In the genomic region with DNA sequence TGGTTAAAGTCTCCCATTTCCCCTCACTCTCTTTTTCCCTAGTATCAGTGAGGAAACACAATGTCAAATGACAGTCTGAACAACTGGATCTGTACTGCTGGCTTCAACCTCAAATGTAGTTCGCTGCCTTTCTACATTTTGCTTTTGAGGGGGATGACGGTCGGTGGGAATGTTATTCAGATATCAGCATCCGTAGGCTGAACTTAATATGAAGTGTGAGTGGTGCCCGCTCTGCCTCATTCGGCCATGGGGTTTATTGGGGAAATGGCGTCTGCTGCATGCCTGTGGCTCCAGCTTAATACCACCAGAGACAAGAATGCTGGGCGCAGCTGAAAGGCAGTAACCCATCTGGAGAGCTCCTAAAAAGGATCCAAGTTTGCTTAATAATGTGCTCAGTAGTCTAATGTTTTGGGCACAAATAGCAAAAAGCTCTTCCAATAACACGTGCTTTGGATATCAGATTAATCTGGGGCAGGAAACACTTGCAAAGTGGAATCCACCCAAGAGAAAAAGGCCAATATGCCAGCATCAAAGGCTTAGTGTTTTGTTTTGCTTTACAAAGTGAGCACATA, we compare ENCODE assay signal across 18 cellular contexts.
DNase-seq lines count a peak whose midpoint lies in the region; ATAC-seq and TF ChIP-seq lines count a peak whose summit lies in the region.
"Had no signal": no experiment of that assay in that cellular context is flagged by ENCODE, and none has a peak within 500 bp of the region (broad histone marks: within the 10 kb centered on the region; RNA-seq: fewer than 3 reads in every experiment).

No MANE protein-coding gene starts in this region.

- no peaks in the 10 kb centered on the region for H4K20me1 ChIP-seq in GM23248 (ENCODE audit: insufficient read depth)

- TF ChIP-seq POLR2A in esophagus muscularis mucosa (IDR thresholded peaks at IDR 0.05; ENCODE audit: low read depth): no peak

- no peaks in the 10 kb centered on the region for H3K79me2 ChIP-seq in GM23248 (ENCODE audit: insufficient read depth)

- no peaks in the 10 kb centered on the region for H3K27me3 Mint-ChIP-seq in activated CD4-positive, alpha-beta T cell treated with anti-CD3 and anti-CD28 coated beads for 36 hours
- no peaks in the 10 kb centered on the region for H3K27me3 Mint-ChIP-seq in activated CD4-positive, alpha-beta T cell treated with anti-CD3 and anti-CD28 coated beads, Interleukin-2, amount 10 ng/mL, durations not matched to agents 7 days and 5 days
- H3K27me3 Mint-ChIP-seq: activated naive CD4-positive, alpha-beta T cell treated with anti-CD3 and anti-CD28 coated beads, Interleukin-2, amount 50 U/mL, for 24 hours; memory B cell had no signal

- peaks cover 3% of the 10 kb centered on the region for H3K36me3 Mint-ChIP-seq in activated CD4-positive, alpha-beta T cell treated with anti-CD3 and anti-CD28 coated beads for 36 hours (ENCODE audit: low read depth)
- peaks cover 10% of the 10 kb centered on the region for H3K36me3 Mint-ChIP-seq in activated CD4-positive, alpha-beta T cell treated with anti-CD3 and anti-CD28 coated beads, Interleukin-2, amount 10 ng/mL, durations not matched to agents 7 days and 5 days (ENCODE audit: low read depth)
- H3K36me3 Mint-ChIP-seq: activated naive CD4-positive, alpha-beta T cell treated with anti-CD3 and anti-CD28 coated beads, Interleukin-2, amount 50 U/mL, for 24 hours had no signal

- H3K9me3 Mint-ChIP-seq in activated CD4-positive, alpha-beta T cell treated with anti-CD3 and anti-CD28 coated beads for 36 hours (ENCODE audit: low read depth): no peaks in the 10 kb centered on the region
- peaks cover 4% of the 10 kb centered on the region for H3K9me3 Mint-ChIP-seq in activated CD4-positive, alpha-beta T cell treated with anti-CD3 and anti-CD28 coated beads, Interleukin-2, amount 10 ng/mL, durations not matched to agents 7 days and 5 days
- H3K9me3 Mint-ChIP-seq: activated naive CD4-positive, alpha-beta T cell treated with anti-CD3 and anti-CD28 coated beads, Interleukin-2, amount 50 U/mL, for 24 hours; activated T-cell treated with anti-CD3 and anti-CD28 coated beads, Interleukin-2, amount 50 U/mL, for 4 hours; memory B cell; neural crest cell had no signal

- intact Hi-C loops in activated CD4-positive, alpha-beta T cell treated with anti-CD3 and anti-CD28 coated beads for 36 hours (cut with DNase I, micrococcal nuclease): no loop called here
- intact Hi-C loops in esophagus muscularis mucosa (cut with DNase I) (no loop called here), sciatic nerve (cut with DNase I) (no loop called here)

- no peak overlapping the region for H3K4me3 Mint-ChIP-seq in activated CD4-positive, alpha-beta T cell treated with anti-CD3 and anti-CD28 coated beads for 36 hours
- no peak overlapping the region for H3K4me3 Mint-ChIP-seq in activated CD4-positive, alpha-beta T cell treated with anti-CD3 and anti-CD28 coated beads, Interleukin-2, amount 10 ng/mL, durations not matched to agents 7 days and 5 days
- H3K4me3 Mint-ChIP-seq: activated naive CD4-positive, alpha-beta T cell treated with anti-CD3 and anti-CD28 coated beads, Interleukin-2, amount 50 U/mL, for 24 hours; activated T-cell treated with anti-CD3 and anti-CD28 coated beads, Interleukin-2, amount 50 U/mL, for 4 hours; memory B cell; neural crest cell had no signal

- H3K4me3 ChIP-seq in GM23248: no peak overlapping the region
- H3K4me3 ChIP-seq in esophagus muscularis mucosa: no peak overlapping the region
- H3K4me3 ChIP-seq in coronary artery: no peak overlapping the region
- H3K4me3 ChIP-seq: prostate gland had no signal

- H3K27ac ChIP-seq in GM23248 (no peak overlapping the region; the same call in 1 of the 2 replicates), esophagus muscularis mucosa (replicated peaks in 1 of 4) (no peak overlapping the region), coronary artery (no peak overlapping the region)
- H3K27ac ChIP-seq: prostate gland had no signal

- in situ Hi-C loops in GM23248 (cut with MboI): no loop called here

- H3K27me3 ChIP-seq in GM23248 (replicated peaks; ENCODE audit: insufficient read depth): no peaks in the 10 kb centered on the region
- no peaks in the 10 kb centered on the region for H3K27me3 ChIP-seq in esophagus muscularis mucosa

- H3K9me2 ChIP-seq in GM23248 (ENCODE audit: insufficient read depth): no peaks in the 10 kb centered on the region

- CTCF ChIA-PET in activated CD4-positive, alpha-beta T cell treated with anti-CD3 and anti-CD28 coated beads for 36 hours (lab: Charles Lee): interaction anchor here (0.6 to 3.4 kb wide), 13 partner anchors 9 to 473 kb away, joined by 3 to 17 read pairs (median 4); no protein-coding TSS in a partner anchor
- CTCF ChIA-PET in activated CD4-positive, alpha-beta T cell treated with anti-CD3 and anti-CD28 coated beads, Interleukin-2, amount 10 ng/mL, durations not matched to agents 7 days and 5 days (lab: Charles Lee): interaction anchor here (0.7 to 3.6 kb wide), 9 partner anchors 10 to 389 kb away, joined by 3 to 17 read pairs (median 6); no protein-coding TSS in a partner anchor

- no peak for ATAC-seq in activated CD4-positive, alpha-beta T cell treated with anti-CD3 and anti-CD28 coated beads for 36 hours
- peak; percentile 50 for ATAC-seq in sciatic nerve

- POLR2A ChIA-PET in activated CD4-positive, alpha-beta T cell treated with anti-CD3 and anti-CD28 coated beads for 36 hours (lab: Charles Lee): interaction anchor here (1.5 kb wide), 1 partner anchor 12 kb away, joined by 4 read pairs; no protein-coding TSS in a partner anchor
- POLR2A ChIA-PET in activated CD4-positive, alpha-beta T cell treated with anti-CD3 and anti-CD28 coated beads, Interleukin-2, amount 10 ng/mL, durations not matched to agents 7 days and 5 days (lab: Charles Lee): no interaction called here

- no peak for DNase-seq in activated CD4-positive, alpha-beta T cell treated with anti-CD3 and anti-CD28 coated beads for 36 hours
- no peak for DNase-seq in activated CD4-positive, alpha-beta T cell treated with anti-CD3 and anti-CD28 coated beads, Interleukin-2, amount 10 ng/mL, durations not matched to agents 7 days and 5 days
- DNase-seq in GM23248: peak; percentile 52
- peak; percentile 72 for DNase-seq in esophagus muscularis mucosa (ENCODE audit: extremely low spot score)
- DNase-seq in sciatic nerve (ENCODE audit: low spot score): no peak
- DNase-seq in stimulated activated naive CD4-positive, alpha-beta T cell (lab: John Stamatoyannopoulos, UW): no peak
- DNase-seq in coronary artery (ENCODE audit: low spot score): no peak
- no peak for DNase-seq in HK-2 (ENCODE audit: unreplicated experiment)
- DNase-seq: activated T-cell treated with anti-CD3 and anti-CD28 coated beads, Interleukin-2, amount 50 U/mL, for 4 hours; effector memory CD4-positive, alpha-beta T cell; hypothalamus; islet precursor cell; NCI-H510A treated with DMSO at 0.1 percent for 48 hours; stimulated activated CD4-positive, alpha-beta T cell treated with anti-CD3 and anti-CD28 coated beads, Interleukin-4, amount 100 ng/mL, for 4 hours had no signal

- no peak for TF ChIP-seq CTCF in esophagus muscularis mucosa (IDR thresholded peaks at IDR 0.05)
- TF ChIP-seq CTCF in coronary artery (IDR thresholded peaks at IDR 0.05): no peak

- peak overlapping the region; percentile 16 for H3K4me2 ChIP-seq in GM23248 (ENCODE audit: unreplicated experiment)

- peak overlapping the region; percentile 54; the same call in 1 of the 2 replicates for H2AFZ ChIP-seq in GM23248

- no peak for TF ChIP-seq EP300 in esophagus muscularis mucosa (IDR thresholded peaks at IDR 0.05)

- WGBS in GM23248 (ENCODE audit: low coverage in 1 of 2, low lambda C conversion rate in 2 of 2, missing lambda C conversion rate in 2 of 2), 2 experiments: 24 to 31% methylated on average over 9 of the region's 9 CpGs
- WGBS in esophagus muscularis mucosa: 89% methylated on average over 9 of the region's 9 CpGs

- H3K9me3 ChIP-seq in GM23248 (ENCODE audit: low read depth) (no peaks in the 10 kb centered on the region), esophagus muscularis mucosa (no peaks in the 10 kb centered on the region)
- H3K9me3 ChIP-seq: prostate gland had no signal

- H3K4me1 Mint-ChIP-seq in activated CD4-positive, alpha-beta T cell treated with anti-CD3 and anti-CD28 coated beads for 36 hours: peaks cover 44% of the 10 kb centered on the region
- H3K4me1 Mint-ChIP-seq in activated CD4-positive, alpha-beta T cell treated with anti-CD3 and anti-CD28 coated beads, Interleukin-2, amount 10 ng/mL, durations not matched to agents 7 days and 5 days: peaks cover 50% of the 10 kb centered on the region
- H3K4me1 Mint-ChIP-seq: neural crest cell had no signal

- H3K9ac ChIP-seq in GM23248: no peak overlapping the region

- peak overlapping the region; percentile 28 for H3K27ac Mint-ChIP-seq in activated CD4-positive, alpha-beta T cell treated with anti-CD3 and anti-CD28 coated beads for 36 hours
- H3K27ac Mint-ChIP-seq in activated CD4-positive, alpha-beta T cell treated with anti-CD3 and anti-CD28 coated beads, Interleukin-2, amount 10 ng/mL, durations not matched to agents 7 days and 5 days: no peak overlapping the region
- H3K27ac Mint-ChIP-seq: activated naive CD4-positive, alpha-beta T cell treated with anti-CD3 and anti-CD28 coated beads, Interleukin-2, amount 50 U/mL, for 24 hours; memory B cell had no signal

- peaks cover 9% of the 10 kb centered on the region; the same call in 1 of the 2 replicates for H3F3A ChIP-seq in GM23248 (ENCODE audit: insufficient read depth)

- H3K36me3 ChIP-seq in GM23248 (ENCODE audit: low read depth) (no peaks in the 10 kb centered on the region), esophagus muscularis mucosa (peaks cover 0 to 7% (median 0%) of the 10 kb centered on the region in 4 donors)
- H3K36me3 ChIP-seq: prostate gland had no signal

- H3K4me1 ChIP-seq in GM23248 (ENCODE audit: insufficient read depth): peaks cover 36% of the 10 kb centered on the region
- peaks cover 0 to 5% (median 2%) of the 10 kb centered on the region in 4 donors for H3K4me1 ChIP-seq in esophagus muscularis mucosa
- H3K4me1 ChIP-seq: prostate gland had no signal

Comparison
In these comparisons a context has a peak if more than half of its experiments do, and no peak if none do; other contexts are left out.
1. DNase-seq: peak in GM23248 (single experiment) and esophagus muscularis mucosa (single experiment); none in activated CD4-positive, alpha-beta T cell treated with anti-CD3 and anti-CD28 coated beads for 36 hours (single experiment), activated CD4-positive, alpha-beta T cell treated with anti-CD3 and anti-CD28 coated beads, Interleukin-2, amount 10 ng/mL, durations not matched to agents 7 days and 5 days (single experiment), sciatic nerve (single experiment), stimulated activated naive CD4-positive, alpha-beta T cell (0 of 6), coronary artery (single experiment) and HK-2 (single experiment).